Comparison of ENCODE assay signal across 10 cellular contexts in the genomic region with DNA sequence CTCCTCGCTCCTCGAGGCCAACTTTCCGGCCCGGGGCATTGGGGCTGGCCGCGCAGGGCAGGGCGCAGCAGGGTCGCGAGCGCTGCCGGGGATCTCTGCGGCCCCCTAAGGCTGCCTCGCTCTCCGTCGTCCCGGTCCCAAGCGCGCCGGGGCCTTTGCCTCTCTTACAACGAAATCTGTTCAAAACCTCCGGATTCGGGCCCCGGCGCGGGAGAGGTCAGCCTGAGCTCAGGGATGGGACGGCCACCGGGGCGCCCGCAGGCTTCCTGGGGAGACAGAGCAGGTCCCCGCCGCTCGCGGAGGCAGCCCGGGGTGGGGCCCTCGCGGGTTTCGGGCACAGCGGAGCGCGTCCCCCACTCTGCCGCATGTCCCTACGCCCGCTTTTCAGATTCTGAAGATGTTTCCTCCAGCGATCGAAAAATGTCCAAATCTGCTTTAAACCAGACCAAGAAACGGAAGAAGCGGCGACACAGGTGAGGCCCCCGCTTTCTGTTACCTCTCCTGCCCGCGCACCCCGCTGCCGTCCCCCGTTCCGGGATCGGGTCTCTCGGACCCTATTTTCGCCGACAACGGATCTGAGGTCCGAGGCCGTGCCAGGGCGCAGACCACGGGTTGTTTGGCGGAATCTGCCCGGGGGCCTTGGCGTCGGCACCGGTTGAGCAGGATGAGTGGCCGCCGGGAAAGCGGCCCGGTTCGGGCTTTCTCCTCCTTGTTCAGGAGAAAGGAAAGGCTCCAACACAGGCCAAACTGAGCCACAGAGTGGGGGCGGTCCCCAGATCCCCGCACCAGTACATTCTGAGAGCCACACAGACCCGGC. TPM values are rescaled to one million over a fixed set of nuclear protein-coding genes. Genes with fewer than 3 reads are reported as not detected.
DNase-seq lines count a peak whose midpoint lies in the region; ATAC-seq and TF ChIP-seq lines count a peak whose summit lies in the region.
"Had no signal": no experiment of that assay in that cellular context is flagged by ENCODE, and none has a peak within 500 bp of the region (broad histone marks: within the 10 kb centered on the region; RNA-seq: fewer than 3 reads in every experiment).

No MANE protein-coding gene starts in this region.

- H3K4me1 Mint-ChIP-seq in CD8-positive, alpha-beta memory T cell: peaks cover 15 to 34% (median 16%) of the 10 kb centered on the region in 3 donors

- no peak overlapping the region for H3K27ac ChIP-seq in CD8-positive, alpha-beta memory T cell (ENCODE audit: low read depth, low read length)
- H3K27ac ChIP-seq in esophagus (ENCODE audit: low read depth in 2 of 2, low read length in 1 of 2) (no peak overlapping the region), osteoblast (ENCODE audit: low read depth, low read length) (no peak overlapping the region), foreskin keratinocyte (no peak overlapping the region)

- peak overlapping the region; percentile 40 to 84 (median 69) for H3K4me3 Mint-ChIP-seq in CD8-positive, alpha-beta memory T cell

- peaks cover 6% of the 10 kb centered on the region for H3K4me1 ChIP-seq in CD8-positive, alpha-beta memory T cell (ENCODE audit: insufficient read depth, low read length)
- H3K4me1 ChIP-seq in NT2/D1 (ENCODE audit: insufficient read depth, insufficient read length): peaks cover 7% of the 10 kb centered on the region
- H3K4me1 ChIP-seq in esophagus (ENCODE audit: control insufficient read depth in 2 of 2, insufficient read depth in 2 of 2, low read length in 1 of 2): peaks cover 11 to 16% of the 10 kb centered on the region in 2 donors
- no peaks in the 10 kb centered on the region for H3K4me1 ChIP-seq in osteoblast (ENCODE audit: insufficient read depth, low read length)
- H3K4me1 ChIP-seq in foreskin keratinocyte: no peaks in the 10 kb centered on the region

- POLR2A ChIA-PET in CD8-positive, alpha-beta memory T cell (lab: Charles Lee): no interaction called here

- H3K27me3 ChIP-seq in CD8-positive, alpha-beta memory T cell (ENCODE audit: insufficient read depth, low read length, poor library complexity, severe bottlenecking): peaks cover 51% of the 10 kb centered on the region
- H3K27me3 ChIP-seq in NT2/D1 (ENCODE audit: insufficient read depth, insufficient read length) (peaks cover 71% of the 10 kb centered on the region), esophagus (ENCODE audit: control insufficient read depth in 1 of 2, insufficient read depth in 2 of 2, low read length in 2 of 2) (peaks cover 15 to 46% of the 10 kb centered on the region in 2 donors), osteoblast (ENCODE audit: insufficient read depth, low read length) (peaks cover 88% of the 10 kb centered on the region), foreskin keratinocyte (peaks cover 97% of the 10 kb centered on the region)

- TF ChIP-seq CTCF in osteoblast (IDR thresholded peaks at IDR 0.05; ENCODE audit: extremely low read depth, low read depth, low read length): no peak
- no peak for TF ChIP-seq CTCF in foreskin keratinocyte (conservative IDR thresholded peaks at IDR 0.05)

- H3K36me3 Mint-ChIP-seq in CD8-positive, alpha-beta memory T cell: no peaks in the 10 kb centered on the region

- H3K4me2 ChIP-seq in osteoblast (ENCODE audit: insufficient read depth, low read length): no peak overlapping the region

- 3 to 4% methylated on average over 67 to 77 of the region's 77 CpGs for WGBS in esophagus, 2 donors

- H3K9me3 ChIP-seq in CD8-positive, alpha-beta memory T cell (ENCODE audit: low read length): no peaks in the 10 kb centered on the region
- H3K9me3 ChIP-seq in NT2/D1 (ENCODE audit: insufficient read depth, low read length) (no peaks in the 10 kb centered on the region), esophagus (ENCODE audit: control insufficient read depth in 2 of 2, insufficient read depth in 1 of 2, low read depth in 1 of 2, low read length in 1 of 2) (peaks cover 0 to 2% of the 10 kb centered on the region in 2 donors), osteoblast (ENCODE audit: low read depth, low read length) (no peaks in the 10 kb centered on the region)

- H3K36me3 ChIP-seq in CD8-positive, alpha-beta memory T cell (ENCODE audit: insufficient read depth, low read length): no peaks in the 10 kb centered on the region
- H3K36me3 ChIP-seq in NT2/D1 (ENCODE audit: insufficient read depth, insufficient read length, low read length) (no peaks in the 10 kb centered on the region), esophagus (ENCODE audit: control insufficient read depth in 2 of 2, insufficient read depth in 2 of 2, low read length in 1 of 2) (no peaks in the 10 kb centered on the region), osteoblast (ENCODE audit: insufficient read depth, low read length) (no peaks in the 10 kb centered on the region)

- no peak for ATAC-seq in foreskin keratinocyte

- H3K27me3 Mint-ChIP-seq in CD8-positive, alpha-beta memory T cell: peaks cover 63 to 83% of the 10 kb centered on the region in 2 donors

- H2AFZ ChIP-seq in osteoblast (ENCODE audit: low read length): no peak overlapping the region

- peak overlapping the region; percentile 64 for H3K9ac ChIP-seq in NT2/D1 (ENCODE audit: insufficient read length, low read depth)

- no peak for DNase-seq in CD8-positive, alpha-beta memory T cell
- DNase-seq in NT2/D1 (ENCODE audit: low read depth, low spot score) (no peak), osteoblast (ENCODE audit: insufficient read length, low spot score, missing footprints) (peak; percentile 87), amniotic stem cell (lab: John Stamatoyannopoulos, UW) (no peak), mesenteric fat pad (ENCODE audit: low spot score) (no peak), NCI-H510A treated with DMSO at 0.1 percent for 48 hours (lab: John Stamatoyannopoulos, UW) (no peak), foreskin keratinocyte (no peak)
- DNase-seq: central memory CD4-positive, alpha-beta T cell had no signal

- H3K27ac Mint-ChIP-seq in CD8-positive, alpha-beta memory T cell: no peak overlapping the region

- H3K4me3 ChIP-seq in CD8-positive, alpha-beta memory T cell (ENCODE audit: low read length): peak overlapping the region; percentile 32
- H3K4me3 ChIP-seq in NT2/D1 (ENCODE audit: insufficient read length, low read depth): peak overlapping the region; percentile 40
- peak overlapping the region; percentile 0 to 8 for H3K4me3 ChIP-seq in esophagus (ENCODE audit: low read depth in 1 of 2, low read length in 2 of 2)
- no peak overlapping the region for H3K4me3 ChIP-seq in osteoblast (ENCODE audit: insufficient read depth, low read length)

- CTCF ChIA-PET in CD8-positive, alpha-beta memory T cell (lab: Charles Lee): interaction anchor here (0.9 to 1.7 kb wide), 3 partner anchors 9 to 22 kb away, joined by 3 to 6 read pairs (median 3); no protein-coding TSS in a partner anchor

- peaks cover 7% of the 10 kb centered on the region for H4K20me1 ChIP-seq in osteoblast (ENCODE audit: insufficient read depth, low read length)

- H3K9me3 Mint-ChIP-seq in CD8-positive, alpha-beta memory T cell: peaks cover 0 to 2% (median 0%) of the 10 kb centered on the region in 5 donors

- no peaks in the 10 kb centered on the region for H3K79me2 ChIP-seq in osteoblast (ENCODE audit: insufficient read depth, low read length)

RNA-seq across cellular contexts. Expression of gene VSX2, which starts 1.8 kb away (rescaled TPM):
- total RNA-seq in CD8-positive, alpha-beta memory T cell: not detected
- not detected for polyA plus RNA-seq in CD8-positive, alpha-beta memory T cell
- not detected for polyA plus RNA-seq in esophagus
- total RNA-seq in osteoblast: not detected in 2 replicates
- total RNA-seq in mesenteric fat pad: not detected
- not detected in 2 replicates for total RNA-seq in foreskin keratinocyte
- polyA plus RNA-seq in foreskin keratinocyte: not detected in 2 replicates
- total RNA-seq: RPMI7951 had no signal
